In the genomic region with DNA sequence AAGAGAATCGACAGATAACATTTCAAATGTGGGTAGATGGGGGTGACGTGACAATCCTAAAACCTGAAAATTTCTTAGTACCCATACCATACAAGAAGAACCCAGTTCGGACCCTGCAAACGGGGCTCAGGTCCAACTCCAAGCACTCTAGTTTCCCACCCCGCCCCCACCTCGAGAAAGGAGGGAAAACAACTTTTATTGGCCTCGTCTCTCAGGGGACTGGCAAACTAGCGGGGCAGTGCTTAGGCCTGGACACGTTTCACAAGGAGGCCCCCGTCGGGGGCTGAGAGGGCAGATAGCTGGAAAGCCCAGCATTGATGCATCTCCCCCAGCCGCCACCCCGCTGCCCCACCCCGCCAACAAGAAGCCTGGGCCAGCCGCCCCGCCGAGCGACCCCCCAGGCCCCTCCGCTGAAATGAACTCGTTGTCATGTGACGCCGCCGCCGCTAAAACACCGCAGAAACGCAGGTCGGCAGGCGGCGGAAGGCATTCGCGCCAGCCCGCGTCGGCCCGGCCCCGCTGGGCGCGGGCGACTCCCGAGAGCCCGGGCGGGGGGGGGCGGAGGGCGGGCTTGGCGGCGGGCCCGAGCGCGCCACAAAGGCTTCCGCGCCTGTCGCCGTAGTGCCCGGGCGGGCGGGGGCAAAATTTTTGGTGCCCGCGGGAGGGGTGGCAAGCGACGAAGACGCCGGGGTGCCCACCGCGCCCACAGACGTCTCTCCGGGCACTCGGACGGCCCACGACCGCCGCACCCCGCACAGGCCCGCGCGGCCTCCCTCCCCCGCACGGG, we compare ENCODE assay signal across 8 cellular contexts. TPM values are rescaled to one million over a fixed set of nuclear protein-coding genes. Genes with fewer than 3 reads are reported as not detected.
DNase-seq lines count a peak whose midpoint lies in the region; ATAC-seq and TF ChIP-seq lines count a peak whose summit lies in the region.

No MANE protein-coding gene starts in this region.

- no peak for TF ChIP-seq CTCF in GM12864 (IDR thresholded peaks at IDR 0.05; ENCODE audit: low read depth, low read length, missing control alignments)
- no peak for TF ChIP-seq CTCF in kidney epithelial cell (IDR thresholded peaks at IDR 0.05; ENCODE audit: insufficient read depth, low read length, poor library complexity, severe bottlenecking)

- H3K27me3 Mint-ChIP-seq in central memory CD8-positive, alpha-beta T cell = no peaks in the 10 kb centered on the region

- DNase-seq in GM12864 (ENCODE audit: low read depth) (no peak), NCI-H446 (lab: John Stamatoyannopoulos, UW) (peak; percentile 92 to 96), kidney epithelial cell (ENCODE audit: low read depth) (no peak), COLO829 (ENCODE audit: low spot score) (no peak)
- peak; percentile 40 for DNase-seq in activated CD4-positive, alpha-beta T cell treated with anti-CD3 and anti-CD28 coated beads for 1 hour
- peak; percentile 39 for DNase-seq in central memory CD8-positive, alpha-beta T cell (ENCODE audit: low spot score in 2 of 2)
- peak; percentile 48 to 54 for DNase-seq in stimulated activated CD4-positive, alpha-beta T cell treated with anti-CD3 and anti-CD28 coated beads, Interleukin-15, amount 100 ng/mL, for 48 hours (ENCODE audit: low read depth in 2 of 2)

- H3K9me3 Mint-ChIP-seq in central memory CD8-positive, alpha-beta T cell = no peaks in the 10 kb centered on the region

- H3K27me3 ChIP-seq in kidney epithelial cell (ENCODE audit: control insufficient read depth, insufficient read depth, low read length) = no peaks in the 10 kb centered on the region

- peaks cover 25% of the 10 kb centered on the region for H3K36me3 Mint-ChIP-seq in central memory CD8-positive, alpha-beta T cell (ENCODE audit: insufficient read depth)

- H3K4me3 Mint-ChIP-seq in central memory CD8-positive, alpha-beta T cell = peak overlapping the region; percentile 94

- H3K4me1 Mint-ChIP-seq in central memory CD8-positive, alpha-beta T cell = peaks cover 52% of the 10 kb centered on the region

- H3K27ac Mint-ChIP-seq in central memory CD8-positive, alpha-beta T cell (ENCODE audit: low read depth) = peak overlapping the region; percentile 89

- H3K36me3 ChIP-seq in kidney epithelial cell (ENCODE audit: control insufficient read depth, insufficient read depth, low read length) = no peaks in the 10 kb centered on the region

- peak overlapping the region; percentile 89 for H3K4me3 ChIP-seq in GM12864 (ENCODE audit: low read depth, low read length)
- H3K4me3 ChIP-seq in kidney epithelial cell (ENCODE audit: low read depth, low read length) = peak overlapping the region; percentile 78

- ATAC-seq in HG03025 (IDR thresholded peaks at IDR 0.05; ENCODE audit: low FRiP score, unreplicated experiment) = peak; percentile 9
- peak; percentile 8 for ATAC-seq in central memory CD8-positive, alpha-beta T cell (replicated peaks; ENCODE audit: extremely low read depth, poor library complexity, severe bottlenecking)

RNA-seq across cellular contexts. Expression of a gene that starts 0.7 kb away (rescaled TPM):
- total RNA-seq in kidney epithelial cell = 20.7 and 22.0 TPM in 2 replicates

Comparison
In these comparisons a context has a peak if more than half of its experiments do, and no peak if none do; other contexts are left out.
1. DNase-seq: peak in NCI-H446 (2 of 2), activated CD4-positive, alpha-beta T cell treated with anti-CD3 and anti-CD28 coated beads for 1 hour (single experiment), central memory CD8-positive, alpha-beta T cell (2 of 2) and stimulated activated CD4-positive, alpha-beta T cell treated with anti-CD3 and anti-CD28 coated beads, Interleukin-15, amount 100 ng/mL, for 48 hours (2 of 2); none in GM12864 (single experiment), kidney epithelial cell (single experiment) and COLO829 (single experiment).